20 cellular contexts compared by ENCODE assay signal in the genomic region with DNA sequence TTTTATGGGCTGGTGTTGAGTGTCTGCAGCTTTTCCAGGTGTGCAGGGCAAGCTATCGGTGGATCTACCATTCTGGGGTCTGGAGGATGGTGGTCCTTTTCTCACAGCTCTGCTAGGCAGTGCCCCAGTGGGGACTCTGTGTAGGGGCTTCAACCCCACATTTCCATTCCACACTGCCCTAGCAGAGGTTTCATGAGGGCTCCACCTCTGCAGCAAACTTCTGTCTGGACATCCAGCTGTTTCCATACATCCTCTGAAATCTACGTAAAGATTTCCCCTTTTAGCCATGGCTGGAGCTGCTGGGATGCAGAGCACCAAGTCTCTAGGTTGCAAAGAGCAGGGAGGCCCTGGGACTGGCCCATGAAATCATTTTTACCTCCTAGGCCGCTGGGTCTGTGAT. TPM values are rescaled to one million over a fixed set of nuclear protein-coding genes. Genes with fewer than 3 reads are reported as not detected.
DNase-seq lines count a peak whose midpoint lies in the region; ATAC-seq, FAIRE-seq and TF ChIP-seq lines count a peak whose summit lies in the region.
"Had no signal": no experiment of that assay in that cellular context is flagged by ENCODE, and none has a peak within 500 bp of the region (broad histone marks: within the 10 kb centered on the region; RNA-seq: fewer than 3 reads in every experiment).

No MANE protein-coding gene starts in this region.

- H3K27me3 ChIP-seq in Karpas-422 (ENCODE audit: low read length) (no peaks in the 10 kb centered on the region), GM12878 (replicated peaks in 1 of 2; ENCODE audit: control insufficient read depth in 2 of 2, insufficient read depth in 2 of 2, low read length in 1 of 2) (no peaks in the 10 kb centered on the region), spleen (replicated peaks in 1 of 7) (no peaks in the 10 kb centered on the region)

- H3K9me3 Mint-ChIP-seq in activated naive CD4-positive, alpha-beta T cell treated with anti-CD3 and anti-CD28 coated beads for 36 hours: peaks cover 62% of the 10 kb centered on the region

- H3K4me3 ChIP-seq in Karpas-422 (ENCODE audit: low read length) (no peak overlapping the region), GM12878 (no peak overlapping the region), spleen (no peak overlapping the region)
- H3K4me3 ChIP-seq: SK-N-MC had no signal

- TF ChIP-seq CTCF in GM12878 (IDR thresholded peaks at IDR 0.05 in 2 of 3, conservative IDR thresholded peaks at IDR 0.05 in 1 of 3; ENCODE audit: control insufficient read depth in 2 of 3, extremely low read depth in 1 of 3, insufficient read depth in 1 of 3, low read depth in 3 of 3, low read length in 3 of 3) (no peak), spleen (IDR thresholded peaks at IDR 0.05 in 8 of 11, conservative IDR thresholded peaks at IDR 0.05 in 3 of 11) (no peak)

- POLR2A ChIA-PET in GM12878 (lab: Charles Lee): no interaction called here

- ATAC-seq in GM12878 (no peak), GM18870 (IDR thresholded peaks at IDR 0.05; ENCODE audit: unreplicated experiment) (no peak), HG02571 (IDR thresholded peaks at IDR 0.05; ENCODE audit: unreplicated experiment) (no peak)
- ATAC-seq: CD8-positive, alpha-beta T cell had no signal

- TF ChIP-seq POLR2A in GM12878 (IDR thresholded peaks at IDR 0.05; ENCODE audit: low read depth, low read length) (no peak), spleen (IDR thresholded peaks at IDR 0.05) (no peak)

- H3K4me2 ChIP-seq in Karpas-422 (ENCODE audit: low read depth, low read length, poor library complexity, severe bottlenecking) (no peak overlapping the region), GM12878 (ENCODE audit: control insufficient read depth, insufficient read depth) (no peak overlapping the region)
- H3K4me2 ChIP-seq: KMS-11 had no signal

- in situ Hi-C loops in GM12878 (cut with MboI): no loop called here

- RAD21 ChIA-PET in GM12878 (lab: Charles Lee; ENCODE audit: unreplicated experiment): no interaction called here

- no peak for FAIRE-seq in GM12878 (lab: Jason Lieb, UNC)
- FAIRE-seq: G401.6 had no signal

- no peak for TF ChIP-seq RAD21 in GM12878 (IDR thresholded peaks at IDR 0.05; ENCODE audit: insufficient read depth, low read depth, low read length)

- intact Hi-C loops in activated naive CD4-positive, alpha-beta T cell treated with anti-CD3 and anti-CD28 coated beads for 36 hours (cut with micrococcal nuclease): no loop called here
- intact Hi-C loops in GM12878 (cut with micrococcal nuclease; ENCODE audit: unreplicated experiment) (no loop called here), spleen (cut with DNase I; ENCODE audit: low total_unique reads) (no loop called here)

- CTCF ChIA-PET in activated naive CD4-positive, alpha-beta T cell treated with anti-CD3 and anti-CD28 coated beads for 36 hours (lab: Charles Lee): no interaction called here
- CTCF ChIA-PET in GM12878 (lab: Yijun Ruan, JAX): interaction anchor here (1.1 kb wide), 1 partner anchor 13 kb away, joined by 3 read pairs; no protein-coding TSS in a partner anchor

- H3K27ac ChIP-seq in Karpas-422 (ENCODE audit: low read length) (no peak overlapping the region), GM12878 (ENCODE audit: control insufficient read depth, insufficient read depth) (no peak overlapping the region), spleen (no peak overlapping the region)
- H3K27ac ChIP-seq: KMS-11, SK-N-MC had no signal

- no peak overlapping the region for H2AFZ ChIP-seq in Karpas-422 (ENCODE audit: low read length)
- H2AFZ ChIP-seq in GM12878 (ENCODE audit: control insufficient read depth, low read depth, low read length): no peak overlapping the region

- H4K20me1 ChIP-seq in Karpas-422 (ENCODE audit: insufficient read depth, low read depth, low read length) (no peaks in the 10 kb centered on the region), GM12878 (ENCODE audit: control insufficient read depth, insufficient read depth) (no peaks in the 10 kb centered on the region)

- no peak overlapping the region for H3K27ac Mint-ChIP-seq in activated naive CD4-positive, alpha-beta T cell treated with anti-CD3 and anti-CD28 coated beads for 36 hours
- H3K27ac Mint-ChIP-seq: CD8-positive, alpha-beta T cell had no signal

- H3K36me3 Mint-ChIP-seq in activated naive CD4-positive, alpha-beta T cell treated with anti-CD3 and anti-CD28 coated beads for 36 hours (ENCODE audit: low read depth): peaks cover 77% of the 10 kb centered on the region

- H3K79me2 ChIP-seq in Karpas-422 (ENCODE audit: low read length) (peaks cover 100% of the 10 kb centered on the region), GM12878 (ENCODE audit: control insufficient read depth, insufficient read depth, low read length) (peaks cover 32% of the 10 kb centered on the region)

- TF ChIP-seq EP300 in GM12878 (IDR thresholded peaks at IDR 0.05; ENCODE audit: borderline replicate concordance in 1 of 2, control insufficient read depth in 1 of 2, low read depth in 2 of 2, low read length in 2 of 2): no peak

- 100% methylated on average over 3 of the region's 3 CpGs for WGBS in GM12878 (ENCODE audit: insufficient coverage, insufficient replicate concordance, low lambda C conversion rate, missing lambda C conversion rate)
- WGBS in spleen, 5 donors: 96 to 100% (median 97%) methylated on average over 2 to 3 of the region's 3 CpGs

- H3K4me1 ChIP-seq in Karpas-422 (ENCODE audit: low read length) (no peaks in the 10 kb centered on the region), GM12878 (ENCODE audit: control insufficient read depth, insufficient read depth, low read length) (no peaks in the 10 kb centered on the region), spleen (peaks cover 0 to 16% (median 7%) of the 10 kb centered on the region in 6 donors)

- no TSS peak for BruUV-seq in GM12878 (replicated peaks; lab: Mats Ljungman, UMichigan)

- H3K9ac ChIP-seq in Karpas-422 (ENCODE audit: low read length) (no peak overlapping the region), GM12878 (ENCODE audit: control insufficient read depth, insufficient read depth, low read length) (no peak overlapping the region)
- H3K9ac ChIP-seq: KMS-11 had no signal

- H3K36me3 ChIP-seq in Karpas-422 (ENCODE audit: insufficient read depth, low read length): peaks cover 94% of the 10 kb centered on the region
- H3K36me3 ChIP-seq in GM12878 (ENCODE audit: control insufficient read depth in 2 of 2, insufficient read depth in 2 of 2, low read length in 1 of 2): peaks cover 4 to 17% of the 10 kb centered on the region in 2 experiments; a peak in 3 of 4 replicates
- H3K36me3 ChIP-seq in spleen: peaks cover 0 to 79% (median 22%) of the 10 kb centered on the region in 6 donors

- no peaks in the 10 kb centered on the region for H3K27me3 Mint-ChIP-seq in activated naive CD4-positive, alpha-beta T cell treated with anti-CD3 and anti-CD28 coated beads for 36 hours (ENCODE audit: low read depth)

- SMC1A ChIA-PET in GM12878 (lab: Charles Lee; ENCODE audit: uncharacterized antibody, unreplicated experiment): no interaction called here

- H3K9me2 ChIP-seq in Karpas-422 (replicated peaks; ENCODE audit: insufficient read depth, low read length): no peaks in the 10 kb centered on the region

- DNase-seq in activated naive CD4-positive, alpha-beta T cell treated with anti-CD3 and anti-CD28 coated beads for 36 hours: peak; percentile 8
- DNase-seq in activated naive CD4-positive, alpha-beta T cell treated with anti-CD3 and anti-CD28 coated beads, Interleukin-2, amount 50 U/mL, for 16 hours: no peak
- DNase-seq in Karpas-422: peak; percentile 61
- no peak for DNase-seq in GM12878 (ENCODE audit: low read depth, low spot score)
- DNase-seq in spleen: no peak
- DNase-seq in superior temporal gyrus (ENCODE audit: extremely low spot score): no peak
- DNase-seq: CD8-positive, alpha-beta T cell; HCEC 1CT; NCI-H1092 treated with DMSO at 0.1 percent for 48 hours; NCI-H146; NCI-H2029 treated with DMSO at 0.1 percent for 48 hours; NCI-H2171 treated with DMSO at 0.1 percent for 48 hours; NCI-H748 treated with DMSO at 0.1 percent for 48 hours; NK-92 treated with Interleukin-12 subunit alpha and Interleukin-12 subunit beta, amount 100 ng/mL, for 24 hours; Right ventricle myocardium superior had no signal

- no peak overlapping the region for H3K4me3 Mint-ChIP-seq in activated naive CD4-positive, alpha-beta T cell treated with anti-CD3 and anti-CD28 coated beads for 36 hours
- H3K4me3 Mint-ChIP-seq: CD8-positive, alpha-beta T cell had no signal

- H3K9me3 ChIP-seq in Karpas-422 (ENCODE audit: low read length) (peaks cover 37% of the 10 kb centered on the region), GM12878 (replicated peaks; ENCODE audit: control insufficient read depth, insufficient read depth, low read length) (peaks cover 61% of the 10 kb centered on the region), spleen (peaks cover 10 to 85% (median 77%) of the 10 kb centered on the region in 8 donors)

- H3K4me1 Mint-ChIP-seq in activated naive CD4-positive, alpha-beta T cell treated with anti-CD3 and anti-CD28 coated beads for 36 hours (ENCODE audit: low read depth): peaks cover 17% of the 10 kb centered on the region

TF ChIP-seq in GM12878, 131 proteins besides CTCF, POLR2A, EP300 and RAD21 (continues in another document):
- TF ChIP-seq CBX5 (IDR thresholded peaks at IDR 0.05; ENCODE audit: low read depth) (peak; percentile 98), HCFC1 (IDR thresholded peaks at IDR 0.05; ENCODE audit: low read length) (no peak), CBX3 (IDR thresholded peaks at IDR 0.05; ENCODE audit: borderline replicate concordance, low read depth) (peak; percentile 84; the same call in 1 of the 2 replicates)

RNA-seq across cellular contexts. Expression of a gene that starts 11.6 kb away (rescaled TPM):
- total RNA-seq in activated naive CD4-positive, alpha-beta T cell treated with anti-CD3 and anti-CD28 coated beads for 36 hours: 10 to 100 TPM; 22.8 to 26.6 TPM
- 20.7 and 57.3 TPM in 2 replicates for total RNA-seq in Karpas-422 (2014; rRNA removed; shearing (Covaris generic); ENCODE audit: low replicate concordance)
- 33.7 and 34.2 TPM in 2 replicates for total RNA-seq in GM12878 (2013; cell fraction: nucleolus; rRNA removed)
- total RNA-seq in GM12878 (2014; rRNA removed) (11.3 and 12.0 TPM in 2 replicates), GM12878 (2014; rRNA removed; fragmentation: Illumina TruSeq; extraction: Trizol) (10.6 and 11.2 TPM in 2 replicates), GM12878 (2021) (26.5 and 31.4 TPM in 2 replicates), spleen (10 to 100 TPM; 19.0 to 30.2 (median 24.8) TPM)
- 6.1 TPM for polyA plus RNA-seq in GM12878 (2011; ENCODE audit: low read depth)
- polyA plus RNA-seq in GM12878 (2011; rRNA removed) (11.0 and 13.0 TPM in 2 replicates), GM12878 (2014; fragmentation: Illumina TruSeq; extraction: Trizol) (24.6 and 27.0 TPM in 2 replicates), GM12878 (2014; fragmentation: Nextera tagmentation; extraction: Ambion mirVana) (1 to 10 TPM; 3.2 to 4.0 TPM), GM12878 (2014; rRNA removed) (10.1 and 11.8 TPM in 2 replicates), GM12878 (2016; fragmentation: Nextera tagmentation; extraction: Ambion mirVana) (1 to 10 TPM; 7.6 to 8.5 TPM), spleen (1 to 10 TPM; 2.7 to 3.7 (median 3.5) TPM)
- 10.1 and 13.2 TPM in 2 replicates for polyA plus RNA-seq in GM12878 (2011; cell fraction: cytosol; rRNA removed)
- 15.2 and 15.7 TPM in 2 replicates for polyA plus RNA-seq in GM12878 (2011; cell fraction: nucleus; rRNA removed)
- 6.4 and 8.5 TPM in 2 replicates for polyA plus RNA-seq in GM12878 (2012)
- polyA minus RNA-seq in GM12878 (2011; rRNA and poly(A)+ RNA removed): 37.4 and 45.0 TPM in 2 replicates
- polyA minus RNA-seq in GM12878 (2011; cell fraction: cytosol; rRNA and poly(A)+ RNA removed): 13.4 and 17.7 TPM in 2 replicates
- polyA minus RNA-seq in GM12878 (2011; cell fraction: nucleus; rRNA and poly(A)+ RNA removed): 8.0 and 11.8 TPM in 2 replicates

Comparison
In these comparisons a context has a peak if more than half of its experiments do, and no peak if none do; other contexts are left out.
1. DNase-seq: peak in activated naive CD4-positive, alpha-beta T cell treated with anti-CD3 and anti-CD28 coated beads for 36 hours (single experiment) and Karpas-422 (single experiment); none in activated naive CD4-positive, alpha-beta T cell treated with anti-CD3 and anti-CD28 coated beads, Interleukin-2, amount 50 U/mL, for 16 hours (single experiment), GM12878 (single experiment), spleen (single experiment) and superior temporal gyrus (single experiment).